In genomic region chr14:76343386-76343785, GRCh38 we compare ENCODE assay signal across 9 cellular contexts. TPM values are rescaled to one million over a fixed set of nuclear protein-coding genes. Genes with fewer than 3 reads are reported as not detected.
"Had no signal": no experiment of that assay in that cellular context is flagged by ENCODE, and none has a peak within 500 bp of the region (broad histone marks: within the 10 kb centered on the region; RNA-seq: fewer than 3 reads in every experiment).

No MANE protein-coding gene starts in this region.

- DNase-seq: GM23248, GOT3, H7, HFFc6, IMR-90 had no signal

- H3K4me3 ChIP-seq: GM23248, HAP-1, K562 had no signal

- H3K27ac ChIP-seq: GM23248, HL-60 had no signal

- H3K4me1 ChIP-seq: HAP-1 had no signal

- H3K9me3 ChIP-seq: HAP-1 had no signal

- H3K36me3 ChIP-seq: HAP-1 had no signal

RNA-seq across cellular contexts. Expression of gene ESRRB, which starts 32.6 kb away (rescaled TPM):
- total RNA-seq: GM23248, HFFc6, HT1080, IMR-90 had no signal
